23 cellular contexts compared by ENCODE assay signal in genomic region chr3:76111808-76112207, GRCh38.
"Had no signal": no experiment of that assay in that cellular context is flagged by ENCODE, and none has a peak within 500 bp of the region (broad histone marks: within the 10 kb centered on the region; RNA-seq: fewer than 3 reads in every experiment).

No MANE protein-coding gene starts in this region.

- H3K4me3 ChIP-seq: SJSA1 had no signal

- H3K36me3 ChIP-seq: SJSA1 had no signal

- H3K27ac ChIP-seq: SJSA1, VCaP had no signal

- DNase-seq: activated CD4-positive, alpha-beta memory T cell treated with anti-CD3 and anti-CD28 coated beads for 36 hours; activated CD4-positive, alpha-beta T cell treated with anti-CD3 and anti-CD28 coated beads, Interleukin-2, amount 10 ng/mL, durations not matched to agents 7 days and 5 days; activated CD4-positive, CD25-positive, alpha-beta regulatory T cell; activated CD8-positive, alpha-beta memory T cell treated with anti-CD3 and anti-CD28 coated beads for 24 hours; activated gamma-delta T cell; activated naive CD4-positive, alpha-beta T cell treated with anti-CD3 and anti-CD28 coated beads for 36 hours; activated T-cell treated with anti-CD3 and anti-CD28 coated beads, Interleukin-2, amount 50 U/mL, for 4 hours; amygdala; cortex of kidney; NCI-H1105; NCI-H1436; NCI-H1694 treated with DMSO at 0.1 percent for 48 hours; NCI-H2029 treated with DMSO at 0.1 percent for 48 hours; NCI-H510A treated with DMSO at 0.1 percent for 48 hours; NCI-H69; NK-92 treated with Interleukin-12 subunit alpha and Interleukin-12 subunit beta, amount 100 ng/mL, for 24 hours; PC-3; SHP77; T-cell; T-helper 2 cell; T1000 had no signal

- H3K27me3 ChIP-seq: SJSA1 had no signal

- ATAC-seq: activated T-cell treated with anti-CD3 and anti-CD28 coated beads, Interleukin-2, amount 50 U/mL, for 4 hours; PC-3; T-cell had no signal

- H3K4me1 ChIP-seq: SJSA1 had no signal

- H3K9me3 ChIP-seq: SJSA1 had no signal
